Comparison of ENCODE assay signal across 23 cellular contexts in genomic region chr7:124354206-124354605, GRCh38.
"Had no signal": no experiment of that assay in that cellular context is flagged by ENCODE, and none has a peak within 500 bp of the region (broad histone marks: within the 10 kb centered on the region; RNA-seq: fewer than 3 reads in every experiment).

No MANE protein-coding gene starts in this region.

- H3K36me3 Mint-ChIP-seq: neural progenitor cell; stimulated activated effector memory CD8-positive, alpha-beta T cell treated with anti-CD3 and anti-CD28 coated beads, Interleukin-12 subunit alpha, Interleukin-12 subunit beta, amount 100 ng/mL, for 72 hours; stimulated activated naive B cell treated with anti-CD40 and anti-IgM and Interleukin-4, amounts not matched to agents 10 μg/mL and 1 μg/mL and 100 μg/mL, for 72 hours had no signal

- H3K4me3 Mint-ChIP-seq: nephron; neural progenitor cell; stimulated activated effector memory CD8-positive, alpha-beta T cell treated with anti-CD3 and anti-CD28 coated beads, Interleukin-12 subunit alpha, Interleukin-12 subunit beta, amount 100 ng/mL, for 72 hours; stimulated activated naive B cell treated with anti-CD40 and anti-IgM and Interleukin-4, amounts not matched to agents 10 μg/mL and 1 μg/mL and 100 μg/mL, for 72 hours; stimulated activated naive CD8-positive, alpha-beta T cell treated with anti-CD3 and anti-CD28 coated beads, Interleukin-15, Interleukin-2, amounts not matched to agents 100 ng/mL and 50 ng/mL, for 24 hours had no signal

- H3K27ac Mint-ChIP-seq: nephron; neural progenitor cell; progenitor cell of endocrine pancreas; stimulated activated effector memory CD8-positive, alpha-beta T cell treated with anti-CD3 and anti-CD28 coated beads, Interleukin-12 subunit alpha, Interleukin-12 subunit beta, amount 100 ng/mL, for 72 hours; stimulated activated naive B cell treated with anti-CD40 and anti-IgM and Interleukin-4, amounts not matched to agents 10 μg/mL and 1 μg/mL and 100 μg/mL, for 72 hours; stimulated activated naive CD8-positive, alpha-beta T cell treated with anti-CD3 and anti-CD28 coated beads, Interleukin-15, Interleukin-2, amounts not matched to agents 100 ng/mL and 50 ng/mL, for 24 hours had no signal

- H3K4me1 Mint-ChIP-seq: neural progenitor cell; stimulated activated effector memory CD8-positive, alpha-beta T cell treated with anti-CD3 and anti-CD28 coated beads, Interleukin-12 subunit alpha, Interleukin-12 subunit beta, amount 100 ng/mL, for 72 hours; stimulated activated naive B cell treated with anti-CD40 and anti-IgM and Interleukin-4, amounts not matched to agents 10 μg/mL and 1 μg/mL and 100 μg/mL, for 72 hours had no signal

- H3K9me3 Mint-ChIP-seq: nephron; neural progenitor cell; stimulated activated naive B cell treated with anti-CD40 and anti-IgM and Interleukin-4, amounts not matched to agents 10 μg/mL and 1 μg/mL and 100 μg/mL, for 72 hours had no signal

- DNase-seq: occipital lobe; ovary; posterior cingulate gyrus; psoas muscle; right cardiac atrium; right lobe of liver; sigmoid colon; small intestine; stimulated activated CD4-positive, alpha-beta T cell treated with anti-CD3 and anti-CD28 coated beads, Interleukin-15, amount 100 ng/mL, for 24 hours; stimulated activated CD4-positive, alpha-beta T cell treated with anti-CD3 and anti-CD28 coated beads, Interleukin-2, amount 100 ng/mL, for 24 hours; stimulated activated CD4-positive, alpha-beta T cell treated with anti-CD3 and anti-CD28 coated beads, Interleukin-2, amount 100 ng/mL, for 48 hours; stimulated activated CD4-positive, alpha-beta T cell treated with anti-CD3 and anti-CD28 coated beads, Interleukin-4, amount 100 ng/mL, for 24 hours; stimulated activated naive B cell treated with anti-CD40 and anti-IgM and Interleukin-4, amounts not matched to agents 10 μg/mL and 1 μg/mL and 100 μg/mL, for 72 hours; stimulated activated naive CD4-positive, alpha-beta T cell treated with Interleukin-2 at 50 U/mL for 16 hours; stomach; thyroid gland; trophoblast cell; upper lobe of left lung had no signal

- H3K27me3 Mint-ChIP-seq: progenitor cell of endocrine pancreas; stimulated activated naive B cell treated with anti-CD40 and anti-IgM and Interleukin-4, amounts not matched to agents 10 μg/mL and 1 μg/mL and 100 μg/mL, for 72 hours; stimulated activated naive CD8-positive, alpha-beta T cell treated with anti-CD3 and anti-CD28 coated beads, Interleukin-15, Interleukin-2, amounts not matched to agents 100 ng/mL and 50 ng/mL, for 24 hours had no signal
